In the genomic region with DNA sequence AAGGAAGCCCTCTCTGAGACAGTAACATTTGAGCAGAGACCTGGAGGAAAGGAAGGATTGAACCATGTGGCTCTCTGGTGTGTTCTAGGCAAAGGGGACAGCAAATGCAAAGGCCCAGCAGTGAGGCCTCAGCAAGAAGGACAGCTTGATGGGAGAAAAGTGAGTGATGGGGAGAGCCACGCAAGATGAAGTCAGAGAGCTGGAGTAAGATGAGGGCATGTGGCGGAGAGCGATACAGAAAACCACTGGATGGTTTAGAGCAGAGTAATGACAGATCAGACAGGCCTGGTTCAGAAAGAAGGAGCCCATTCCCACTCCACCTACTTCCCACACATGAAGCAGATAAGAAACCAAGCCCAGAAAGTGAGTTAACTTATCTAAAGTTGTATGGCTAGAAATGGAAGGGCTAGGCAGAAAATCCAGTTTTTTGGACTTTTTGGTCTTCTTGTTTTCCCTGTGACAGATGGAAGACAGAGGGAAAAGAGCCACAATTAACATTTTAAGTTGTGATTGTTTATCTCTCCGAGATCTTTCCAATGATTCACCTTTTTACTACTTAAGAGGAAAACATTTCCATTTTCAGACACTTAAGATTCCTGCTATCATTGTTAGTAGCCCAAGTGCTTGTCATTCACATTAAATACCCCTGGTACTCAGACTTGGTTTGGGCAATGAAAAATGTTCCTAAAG, we compare ENCODE assay signal across 1 cellular context.
TF ChIP-seq lines count a peak whose summit lies in the region.

No MANE protein-coding gene starts in this region.

TF ChIP-seq in H1, 55 proteins besides CTCF, POLR2A, EP300 and RAD21:
- no peak for TF ChIP-seq NANOG (IDR thresholded peaks at IDR 0.05; ENCODE audit: insufficient read depth, low read depth, low read length, poor library complexity, severe bottlenecking)
